In genomic region chr9:93092171-93092991, GRCh38 we compare ENCODE assay signal across 10 cellular contexts. TPM values are rescaled to one million over a fixed set of nuclear protein-coding genes. Genes with fewer than 3 reads are reported as not detected.
A peak's percentile ranks its signal among the peaks of the same experiment; 100 is the strongest.
DNase-seq lines count a peak whose midpoint lies in the region; ATAC-seq and TF ChIP-seq lines count a peak whose summit lies in the region.
"Had no signal": no experiment of that assay in that cellular context is flagged by ENCODE, and none has a peak within 500 bp of the region (broad histone marks: within the 10 kb centered on the region; RNA-seq: fewer than 3 reads in every experiment).

No MANE protein-coding gene starts in this region.

- H3K27me3 Mint-ChIP-seq in stimulated activated naive CD8-positive, alpha-beta T cell treated with anti-CD3 and anti-CD28 coated beads, Interleukin-15, Interleukin-2, amounts not matched to agents 100 ng/mL and 50 ng/mL, for 24 hours, result no peaks in the 10 kb centered on the region
- H3K27me3 Mint-ChIP-seq in activated naive CD8-positive, alpha-beta T cell treated with anti-CD3 and anti-CD28 coated beads, Interleukin-2, amount 10 ng/mL, durations not matched to agents 7 days and 5 days, result no peaks in the 10 kb centered on the region
- peaks cover 4% of the 10 kb centered on the region for H3K27me3 Mint-ChIP-seq in nephron progenitor cell (ENCODE audit: low read depth, poor library complexity)

- peaks cover 73% of the 10 kb centered on the region for H3K4me1 Mint-ChIP-seq in stimulated activated naive CD8-positive, alpha-beta T cell treated with anti-CD3 and anti-CD28 coated beads, Interleukin-15, Interleukin-2, amounts not matched to agents 100 ng/mL and 50 ng/mL, for 24 hours (ENCODE audit: low read depth)
- H3K4me1 Mint-ChIP-seq in activated naive CD8-positive, alpha-beta T cell treated with anti-CD3 and anti-CD28 coated beads, Interleukin-2, amount 10 ng/mL, durations not matched to agents 7 days and 5 days, result peaks cover 45% of the 10 kb centered on the region
- peaks cover 67% of the 10 kb centered on the region for H3K4me1 Mint-ChIP-seq in nephron progenitor cell

- TF ChIP-seq CTCF in nephron progenitor cell (IDR thresholded peaks at IDR 0.05), result no peak

- DNase-seq in stimulated activated naive CD8-positive, alpha-beta T cell treated with anti-CD3 and anti-CD28 coated beads, Interleukin-15, Interleukin-2, amounts not matched to agents 100 U/mL and 50 U/mL, for 24 hours, result no peak
- DNase-seq in activated naive CD8-positive, alpha-beta T cell treated with anti-CD3 and anti-CD28 coated beads, Interleukin-2, amount 10 ng/mL, durations not matched to agents 7 days and 5 days, result no peak
- no peak for DNase-seq in nephron progenitor cell
- DNase-seq in T-helper 9 cell, result no peak
- DNase-seq in NCI-H526 treated with DMSO at 0.1 percent for 48 hours (lab: John Stamatoyannopoulos, UW), result no peak
- no peak for DNase-seq in NCI-H1092 (lab: John Stamatoyannopoulos, UW)
- DNase-seq: NCI-H187, SHP77 treated with DMSO at 0.1 percent for 48 hours had no signal

- POLR2A ChIA-PET in activated naive CD8-positive, alpha-beta T cell treated with anti-CD3 and anti-CD28 coated beads, Interleukin-2, amount 10 ng/mL, durations not matched to agents 7 days and 5 days (lab: Charles Lee), result interaction anchor here (0.6 to 2.5 kb wide), 4 partner anchors 8 to 977 kb away, joined by 3 to 9 read pairs (median 4); partner anchors contain the start of gene SPTLC1

- no peak for ATAC-seq in stimulated activated naive CD8-positive, alpha-beta T cell treated with anti-CD3 and anti-CD28 coated beads, Interleukin-15, Interleukin-2, amounts not matched to agents 100 U/mL and 50 U/mL, for 24 hours
- ATAC-seq in activated naive CD8-positive, alpha-beta T cell treated with anti-CD3 and anti-CD28 coated beads, Interleukin-2, amount 10 ng/mL, durations not matched to agents 7 days and 5 days (ENCODE audit: low read depth), result no peak
- no peak for ATAC-seq in GM18909 (IDR thresholded peaks at IDR 0.05; ENCODE audit: poor library complexity, unreplicated experiment)

- no peak overlapping the region for H3K4me3 Mint-ChIP-seq in stimulated activated naive CD8-positive, alpha-beta T cell treated with anti-CD3 and anti-CD28 coated beads, Interleukin-15, Interleukin-2, amounts not matched to agents 100 ng/mL and 50 ng/mL, for 24 hours
- no peak overlapping the region for H3K4me3 Mint-ChIP-seq in activated naive CD8-positive, alpha-beta T cell treated with anti-CD3 and anti-CD28 coated beads, Interleukin-2, amount 10 ng/mL, durations not matched to agents 7 days and 5 days
- peak overlapping the region; percentile 20 for H3K4me3 Mint-ChIP-seq in nephron progenitor cell

- H3K9me3 Mint-ChIP-seq in stimulated activated naive CD8-positive, alpha-beta T cell treated with anti-CD3 and anti-CD28 coated beads, Interleukin-15, Interleukin-2, amounts not matched to agents 100 ng/mL and 50 ng/mL, for 24 hours, result peaks cover 12% of the 10 kb centered on the region
- H3K9me3 Mint-ChIP-seq in activated naive CD8-positive, alpha-beta T cell treated with anti-CD3 and anti-CD28 coated beads, Interleukin-2, amount 10 ng/mL, durations not matched to agents 7 days and 5 days, result peaks cover 7% of the 10 kb centered on the region
- no peaks in the 10 kb centered on the region for H3K9me3 Mint-ChIP-seq in nephron progenitor cell

- peak overlapping the region; percentile 79 for H3K27ac Mint-ChIP-seq in stimulated activated naive CD8-positive, alpha-beta T cell treated with anti-CD3 and anti-CD28 coated beads, Interleukin-15, Interleukin-2, amounts not matched to agents 100 ng/mL and 50 ng/mL, for 24 hours
- peak overlapping the region; percentile 99 for H3K27ac Mint-ChIP-seq in activated naive CD8-positive, alpha-beta T cell treated with anti-CD3 and anti-CD28 coated beads, Interleukin-2, amount 10 ng/mL, durations not matched to agents 7 days and 5 days
- peak overlapping the region; percentile 58 for H3K27ac Mint-ChIP-seq in nephron progenitor cell

- H3K36me3 Mint-ChIP-seq in stimulated activated naive CD8-positive, alpha-beta T cell treated with anti-CD3 and anti-CD28 coated beads, Interleukin-15, Interleukin-2, amounts not matched to agents 100 ng/mL and 50 ng/mL, for 24 hours (ENCODE audit: low read depth), result peaks cover 12% of the 10 kb centered on the region
- peaks cover 33% of the 10 kb centered on the region for H3K36me3 Mint-ChIP-seq in activated naive CD8-positive, alpha-beta T cell treated with anti-CD3 and anti-CD28 coated beads, Interleukin-2, amount 10 ng/mL, durations not matched to agents 7 days and 5 days
- H3K36me3 Mint-ChIP-seq in nephron progenitor cell (ENCODE audit: low read depth), result no peaks in the 10 kb centered on the region

RNA-seq across cellular contexts. Expression of gene CARD19, which starts 3.6 kb away (rescaled TPM):
- 10 to 100 TPM; 68.1 to 68.2 TPM for total RNA-seq in activated naive CD8-positive, alpha-beta T cell treated with anti-CD3 and anti-CD28 coated beads, Interleukin-2, amount 10 ng/mL, durations not matched to agents 7 days and 5 days

RNA-seq across cellular contexts. Expression of gene SUSD3, which starts 33.9 kb away (rescaled TPM):
- total RNA-seq in activated naive CD8-positive, alpha-beta T cell treated with anti-CD3 and anti-CD28 coated beads, Interleukin-2, amount 10 ng/mL, durations not matched to agents 7 days and 5 days, result 10 to 100 TPM; 68.0 to 70.4 TPM

RNA-seq across cellular contexts. Expression of gene NINJ1, which starts 41.7 kb away (rescaled TPM):
- 10 to 100 TPM; 29.5 to 30.4 TPM for total RNA-seq in activated naive CD8-positive, alpha-beta T cell treated with anti-CD3 and anti-CD28 coated beads, Interleukin-2, amount 10 ng/mL, durations not matched to agents 7 days and 5 days
